14 cellular contexts compared by ENCODE assay signal in the genomic region with DNA sequence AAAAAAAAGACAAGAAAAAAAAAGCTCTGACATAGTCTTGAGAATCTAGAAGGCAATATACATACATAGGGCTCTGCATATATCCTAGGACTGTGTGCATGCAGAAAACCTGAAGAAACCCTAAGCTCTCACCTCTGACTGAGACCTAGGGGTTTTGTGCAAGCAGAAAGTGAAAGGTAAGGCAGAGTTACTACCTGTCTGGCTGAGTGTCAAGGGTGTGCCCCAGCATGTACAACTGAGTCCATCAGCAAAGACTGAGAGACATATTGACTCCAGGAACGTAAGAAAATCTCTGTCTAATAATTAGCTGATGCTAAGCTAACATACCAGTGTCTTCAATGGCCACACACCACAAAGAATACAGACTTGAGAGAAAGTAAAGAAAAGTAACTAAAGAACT.
"Had no signal": no experiment of that assay in that cellular context is flagged by ENCODE, and none has a peak within 500 bp of the region (broad histone marks: within the 10 kb centered on the region; RNA-seq: fewer than 3 reads in every experiment).

No MANE protein-coding gene starts in this region.

- H3K27me3 ChIP-seq: heart left ventricle, neural progenitor cell, ovary had no signal

- H3K9me3 ChIP-seq: ovary had no signal

- ATAC-seq: heart left ventricle; natural killer cell treated with Interleukin-12 subunit alpha and Interleukin-12 subunit beta and Interleukin-15 and Interleukin-18, amount 100 ng/mL, for 72 hours; right cardiac atrium had no signal

- H3K27ac ChIP-seq: heart left ventricle, neural progenitor cell, ovary had no signal

- H3K27ac Mint-ChIP-seq: natural killer cell treated with Interleukin-12 subunit alpha and Interleukin-12 subunit beta and Interleukin-15 and Interleukin-18, amount 100 ng/mL, for 72 hours; neural progenitor cell; type B pancreatic cell had no signal

- H3K9me3 Mint-ChIP-seq: type B pancreatic cell had no signal

- H3K4me3 Mint-ChIP-seq: natural killer cell treated with Interleukin-12 subunit alpha and Interleukin-12 subunit beta and Interleukin-15 and Interleukin-18, amount 100 ng/mL, for 72 hours; neural progenitor cell; type B pancreatic cell had no signal

- H3K36me3 ChIP-seq: neural progenitor cell, ovary had no signal

- DNase-seq: dermis blood vessel endothelial cell; erythroblast; heart left ventricle; hippocampal formation; mammary epithelial cell; nucleus accumbens; ovary; right cardiac atrium; stimulated activated CD4-positive, alpha-beta T cell treated with anti-CD3 and anti-CD28 coated beads, Interleukin-2, amount 100 ng/mL, for 48 hours; stimulated activated naive CD4-positive, alpha-beta T cell treated with Interleukin-2 at 50 U/mL for 16 hours had no signal

- H3K27me3 Mint-ChIP-seq: type B pancreatic cell had no signal

- H3K4me1 ChIP-seq: heart left ventricle, neural progenitor cell had no signal

- H3K4me1 Mint-ChIP-seq: neural progenitor cell had no signal

- H3K4me3 ChIP-seq: heart left ventricle, neural progenitor cell, ovary, smooth muscle cell had no signal

- H3K9ac ChIP-seq: neural progenitor cell had no signal
